Comparison of ENCODE assay signal across 3 cellular contexts in the genomic region with DNA sequence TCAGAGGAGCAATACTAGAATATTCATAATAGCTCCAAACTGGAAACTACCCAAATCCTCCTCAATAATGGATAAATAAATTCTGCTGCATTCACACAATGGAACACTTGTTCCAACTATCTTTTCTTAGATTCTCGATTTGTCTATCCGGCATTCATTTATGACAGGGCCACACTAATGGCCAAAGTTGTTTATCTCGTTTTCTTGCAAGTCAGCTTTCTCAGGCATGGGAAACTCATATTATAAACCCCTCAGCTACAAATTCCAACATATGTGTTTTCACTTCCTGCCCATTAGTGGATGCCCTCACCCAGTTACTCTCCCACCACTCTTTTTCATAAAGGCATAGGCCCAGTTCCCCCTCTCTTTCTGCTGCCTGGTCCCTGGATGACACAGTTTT. TPM values are rescaled to one million over a fixed set of nuclear protein-coding genes. Genes with fewer than 3 reads are reported as not detected.
"Had no signal": no experiment of that assay in that cellular context is flagged by ENCODE, and none has a peak within 500 bp of the region (broad histone marks: within the 10 kb centered on the region; RNA-seq: fewer than 3 reads in every experiment).

No MANE protein-coding gene starts in this region.

RNA-seq across cellular contexts. Expression of gene RHCE, which starts 42.3 kb away (rescaled TPM):
- total RNA-seq: endothelial cell of umbilical vein, epithelial cell of proximal tubule, gastroesophageal sphincter had no signal
